28 cellular contexts compared by ENCODE assay signal in the genomic region with DNA sequence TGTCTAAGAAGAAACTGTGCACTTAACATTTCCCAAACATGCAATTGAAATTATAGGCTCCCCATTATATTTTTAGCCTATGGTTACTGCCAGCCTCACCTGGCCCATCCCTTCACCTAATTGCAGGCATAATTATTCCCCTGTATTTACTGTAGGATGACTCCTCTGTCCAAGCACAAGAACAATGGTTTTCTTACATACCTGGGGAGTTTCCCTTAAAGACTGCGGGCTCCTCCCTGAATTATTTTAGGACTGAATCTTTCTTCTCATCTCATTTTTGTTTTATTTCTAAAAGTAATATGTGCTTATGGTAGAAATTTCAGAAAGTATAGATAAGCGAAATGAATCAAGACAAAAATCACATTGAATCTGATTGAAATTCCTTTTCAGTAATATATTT. TPM values are rescaled to one million over a fixed set of nuclear protein-coding genes. Genes with fewer than 3 reads are reported as not detected.
DNase-seq lines count a peak whose midpoint lies in the region; ATAC-seq, FAIRE-seq and TF ChIP-seq lines count a peak whose summit lies in the region.
"Had no signal": no experiment of that assay in that cellular context is flagged by ENCODE, and none has a peak within 500 bp of the region (broad histone marks: within the 10 kb centered on the region; RNA-seq: fewer than 3 reads in every experiment).

No MANE protein-coding gene starts in this region.

- H3K36me3 ChIP-seq in Panc1 (ENCODE audit: control insufficient read depth, insufficient read depth, low read length) (peaks cover 23% of the 10 kb centered on the region), keratinocyte (ENCODE audit: control insufficient read depth in 2 of 2, extremely low read depth in 1 of 2, insufficient read depth in 2 of 2, low read length in 2 of 2) (peaks cover 1 to 11% of the 10 kb centered on the region in 2 experiments), H7 (replicated peaks; ENCODE audit: control insufficient read depth, insufficient read depth, low read length) (no peaks in the 10 kb centered on the region)
- H3K36me3 ChIP-seq: neural progenitor cell, tibial nerve had no signal

- dilution Hi-C loops in keratinocyte (cut with MboI; ENCODE audit: extremely low pct_ligation_motif_present, low sequenced_read_pairs) = no loop called here

- H3K9me3 ChIP-seq in Panc1 (ENCODE audit: control insufficient read depth, insufficient read depth, low read depth, low read length) (no peaks in the 10 kb centered on the region), keratinocyte (ENCODE audit: control insufficient read depth, low read depth, low read length) (no peaks in the 10 kb centered on the region)
- H3K9me3 ChIP-seq: left ventricle myocardium inferior, tibial nerve had no signal

- H3K27ac ChIP-seq in Panc1 (ENCODE audit: low read length) (peak overlapping the region; percentile 100), keratinocyte (ENCODE audit: control insufficient read depth, insufficient read depth, low read length) (peak overlapping the region; percentile 90)
- H3K27ac ChIP-seq: KMS-11, neural progenitor cell had no signal

- no peaks in the 10 kb centered on the region for H3K9me1 ChIP-seq in keratinocyte (ENCODE audit: control insufficient read depth, extremely low read depth, insufficient read depth, low read length)

- POLR2A ChIA-PET in Panc1 (lab: Charles Lee) = no interaction called here

- FAIRE-seq in keratinocyte (lab: Jason Lieb, UNC) = no peak
- FAIRE-seq: endometrium, H1 had no signal

- no peak for TF ChIP-seq POLR2A in GM18505 (IDR thresholded peaks at IDR 0.05; ENCODE audit: borderline replicate concordance, extremely low read depth, insufficient read depth, insufficient read length)

- no peak overlapping the region for H3K4me3 ChIP-seq in Panc1 (ENCODE audit: low read depth in 2 of 2, low read length in 2 of 2)
- H3K4me3 ChIP-seq in keratinocyte (ENCODE audit: control insufficient read depth in 2 of 3, extremely low read depth in 1 of 3, insufficient read depth in 2 of 3, low read depth in 1 of 3, low read length in 3 of 3) = no peak overlapping the region
- H3K4me3 ChIP-seq in H7 (ENCODE audit: insufficient read depth, low read depth, low read length) = no peak overlapping the region
- H3K4me3 ChIP-seq: left ventricle myocardium inferior, neural progenitor cell, tibial nerve had no signal

- H3K79me2 ChIP-seq in keratinocyte (ENCODE audit: control insufficient read depth, insufficient read depth, low read length) = peaks cover 2% of the 10 kb centered on the region

- no peaks in the 10 kb centered on the region for H4K20me1 ChIP-seq in keratinocyte (ENCODE audit: control insufficient read depth, extremely low read depth, insufficient read depth, low read length)

- ATAC-seq in Panc1 (no peak), GM18505 (IDR thresholded peaks at IDR 0.05; ENCODE audit: unreplicated experiment) (no peak), omental fat pad (ENCODE audit: low FRiP score) (no peak)
- ATAC-seq: T-cell had no signal

- H3K9ac ChIP-seq in keratinocyte (ENCODE audit: control insufficient read depth, extremely low read depth, insufficient read depth, low read length) = peak overlapping the region; percentile 57
- H3K9ac ChIP-seq: KMS-11, neural progenitor cell had no signal

- CTCF ChIA-PET in Panc1 (lab: Charles Lee) = no interaction called here

- DNase-seq in COR-L47 (lab: John Stamatoyannopoulos, UW) = peak; percentile 85
- peak; percentile 94 for DNase-seq in NCI-H146 (lab: John Stamatoyannopoulos, UW)
- DNase-seq in Panc1 (ENCODE audit: low read depth, low spot score) = no peak
- DNase-seq in keratinocyte (ENCODE audit: low read depth, low spot score) = no peak
- DNase-seq in GM13976 (ENCODE audit: low spot score) = no peak
- DNase-seq in H7 = no peak
- no peak for DNase-seq in omental fat pad (ENCODE audit: low spot score)
- DNase-seq: activated CD4-positive, alpha-beta T cell treated with anti-CD3 and anti-CD28 coated beads for 48 hours; activated naive CD4-positive, alpha-beta T cell treated with anti-CD3 and anti-CD28 coated beads, Interleukin-2, amount 50 U/mL, for 16 hours; amniotic stem cell; CD4-positive, alpha-beta T cell; hypothalamus; immature natural killer cell; left ventricle myocardium inferior; mesendoderm; NCI-H187; NCI-H524 treated with DMSO at 0.1 percent for 48 hours; RPMI8226; stimulated activated CD4-positive, alpha-beta T cell treated with anti-CD3 and anti-CD28 coated beads, Interleukin-4, amount 100 ng/mL, for 4 hours; T-cell had no signal

- H3K4me2 ChIP-seq in keratinocyte (ENCODE audit: control insufficient read depth, extremely low read depth, insufficient read depth, low read depth, low read length) = no peak overlapping the region
- H3K4me2 ChIP-seq: KMS-11, neural progenitor cell had no signal

- TF ChIP-seq CTCF in Panc1 (IDR thresholded peaks at IDR 0.05) = no peak
- no peak for TF ChIP-seq CTCF in keratinocyte (optimal IDR thresholded peaks at IDR 0.05 in 1 of 3, IDR thresholded peaks at IDR 0.05 in 1 of 3, conservative IDR thresholded peaks at IDR 0.05 in 1 of 3; ENCODE audit: extremely low read depth in 1 of 3, insufficient read depth in 2 of 3, low read length in 3 of 3)
- TF ChIP-seq CTCF in GM13976 (IDR thresholded peaks at IDR 0.05; ENCODE audit: borderline replicate concordance, control extremely low read depth, extremely low read depth, insufficient read depth, missing control alignments) = no peak
- TF ChIP-seq CTCF in omental fat pad (IDR thresholded peaks at IDR 0.05) = no peak

- no TSS peak for BruUV-seq in Panc1 (replicated peaks; lab: Mats Ljungman, UMichigan)

- intact Hi-C loops in Panc1 (cut with micrococcal nuclease; ENCODE audit: unreplicated experiment) = loop anchor here (2.0 to 5.0 kb wide), 4 partner anchors 25 to 245 kb away; partner anchors contain the start of gene TM4SF18

- H2AFZ ChIP-seq in keratinocyte (ENCODE audit: control insufficient read depth, low read length) = no peak overlapping the region
- H2AFZ ChIP-seq: neural progenitor cell had no signal

- H3K4me1 ChIP-seq in Panc1 (ENCODE audit: control insufficient read depth, insufficient read depth, low read length) (peaks cover 62% of the 10 kb centered on the region), keratinocyte (ENCODE audit: control insufficient read depth, extremely low read depth, insufficient read depth, low read length) (peaks cover 39% of the 10 kb centered on the region)

- in situ Hi-C loops in Panc1 (cut with HindIII; ENCODE audit: low pct_unique_long_range_greater_than_20kb, low sequenced_read_pairs) = no loop called here
- in situ Hi-C loops in GM13976 (cut with MboI; ENCODE audit: low sequenced_read_pairs, unreplicated experiment) = no loop called here

- H3K27me3 ChIP-seq in Panc1 (ENCODE audit: control insufficient read depth, insufficient read depth, low read length) = no peaks in the 10 kb centered on the region
- H3K27me3 ChIP-seq in keratinocyte (ENCODE audit: control insufficient read depth, extremely low read depth, insufficient read depth, low read length) = no peaks in the 10 kb centered on the region
- no peaks in the 10 kb centered on the region for H3K27me3 ChIP-seq in H7 (ENCODE audit: control insufficient read depth, insufficient read depth, low read length)
- H3K27me3 ChIP-seq: neural progenitor cell, tibial nerve had no signal

RNA-seq across cellular contexts. Expression of gene TM4SF1, which starts 11.4 kb away (rescaled TPM):
- total RNA-seq in Panc1 (2021; ENCODE audit: unreplicated experiment) (1,063 TPM), omental fat pad (1,000 to 10,000 TPM in 1 of 4 donors, 100 to 1,000 TPM in 3; 273 to 1,679 (median 590) TPM)
- polyA plus RNA-seq in Panc1 (2012; ENCODE audit: insufficient read length) = 1,714 TPM
- polyA plus RNA-seq in keratinocyte = 274 to 375 TPM (median 323 TPM) in 3 replicates
- polyA plus RNA-seq in keratinocyte (2011; ENCODE audit: low read depth) = 264 TPM
- 180 and 240 TPM in 2 replicates for polyA plus RNA-seq in keratinocyte (2011; cell fraction: cytosol; rRNA removed)
- polyA plus RNA-seq in keratinocyte (2011; cell fraction: nucleus; rRNA removed) = 579 and 691 TPM in 2 replicates
- polyA plus RNA-seq in keratinocyte (2012; ENCODE audit: low replicate concordance) = 183 and 204 TPM in 2 replicates
- polyA minus RNA-seq in keratinocyte = 72.1 to 465 TPM (median 388 TPM) in 3 replicates
- polyA minus RNA-seq in keratinocyte (2011; cell fraction: cytosol; rRNA and poly(A)+ RNA removed) = 143 TPM
- 351 and 501 TPM in 2 replicates for polyA minus RNA-seq in keratinocyte (2011; cell fraction: nucleus; rRNA and poly(A)+ RNA removed)
- 0.07 TPM in 1 of 2 replicates, not detected in the other for total RNA-seq in H7 (2014; rRNA removed; shearing (Covaris generic))
- total RNA-seq: activated T-helper 2 cell treated with anti-CD3 and anti-CD28 coated beads, Interferon-gamma antibody, Interleukin-2, Interleukin-4, amounts not matched to agents 10 μg/mL and 5 μg/mL and 100 μg/mL, durations not matched to agents 14 hours and 24 hours and 36 hours; CD4-positive, alpha-beta T cell had no signal
- polyA plus RNA-seq: immature natural killer cell had no signal

RNA-seq across cellular contexts. Expression of gene TM4SF18, which starts 32.6 kb away (rescaled TPM):
- 54.5 TPM for total RNA-seq in Panc1 (2021; ENCODE audit: unreplicated experiment)
- 34.5 TPM for polyA plus RNA-seq in Panc1 (2012; ENCODE audit: insufficient read length)
- polyA plus RNA-seq in keratinocyte = not detected in 3 replicates
- not detected for polyA plus RNA-seq in keratinocyte (2011; ENCODE audit: low read depth)
- polyA plus RNA-seq in keratinocyte (2011; cell fraction: cytosol; rRNA removed) = not detected in 2 replicates
- polyA plus RNA-seq in keratinocyte (2011; cell fraction: nucleus; rRNA removed) = not detected in 2 replicates
- not detected in 2 replicates for polyA plus RNA-seq in keratinocyte (2012; ENCODE audit: low replicate concordance)
- polyA minus RNA-seq in keratinocyte = not detected in 3 replicates
- polyA minus RNA-seq in keratinocyte (2011; cell fraction: cytosol; rRNA and poly(A)+ RNA removed) = not detected
- not detected in 2 replicates for polyA minus RNA-seq in keratinocyte (2011; cell fraction: nucleus; rRNA and poly(A)+ RNA removed)
- total RNA-seq in H7 (2014; rRNA removed; shearing (Covaris generic)) = 2.6 and 4.9 TPM in 2 replicates
- 10 to 100 TPM; 11.3 to 81.5 (median 20.5) TPM for total RNA-seq in omental fat pad
- total RNA-seq: activated T-helper 2 cell treated with anti-CD3 and anti-CD28 coated beads, Interferon-gamma antibody, Interleukin-2, Interleukin-4, amounts not matched to agents 10 μg/mL and 5 μg/mL and 100 μg/mL, durations not matched to agents 14 hours and 24 hours and 36 hours; CD4-positive, alpha-beta T cell; fibroblast of lung; T-cell had no signal
- polyA plus RNA-seq: fibroblast of lung, immature natural killer cell had no signal

Comparison
In these comparisons a context has a peak if more than half of its experiments do, and no peak if none do; other contexts are left out.
1. DNase-seq: peak in COR-L47 (single experiment) and NCI-H146 (single experiment); none in Panc1 (single experiment), keratinocyte (single experiment), GM13976 (single experiment), H7 (single experiment) and omental fat pad (single experiment).
2. RNA of gene TM4SF1, which starts 11.4 kb away (total RNA-seq): 1,063 TPM in Panc1 (single experiment) and 273 to 1,679 TPM in omental fat pad; 0.07 TPM in H7; every median in the first group is over 100 times any median in the second.